In the genomic region with DNA sequence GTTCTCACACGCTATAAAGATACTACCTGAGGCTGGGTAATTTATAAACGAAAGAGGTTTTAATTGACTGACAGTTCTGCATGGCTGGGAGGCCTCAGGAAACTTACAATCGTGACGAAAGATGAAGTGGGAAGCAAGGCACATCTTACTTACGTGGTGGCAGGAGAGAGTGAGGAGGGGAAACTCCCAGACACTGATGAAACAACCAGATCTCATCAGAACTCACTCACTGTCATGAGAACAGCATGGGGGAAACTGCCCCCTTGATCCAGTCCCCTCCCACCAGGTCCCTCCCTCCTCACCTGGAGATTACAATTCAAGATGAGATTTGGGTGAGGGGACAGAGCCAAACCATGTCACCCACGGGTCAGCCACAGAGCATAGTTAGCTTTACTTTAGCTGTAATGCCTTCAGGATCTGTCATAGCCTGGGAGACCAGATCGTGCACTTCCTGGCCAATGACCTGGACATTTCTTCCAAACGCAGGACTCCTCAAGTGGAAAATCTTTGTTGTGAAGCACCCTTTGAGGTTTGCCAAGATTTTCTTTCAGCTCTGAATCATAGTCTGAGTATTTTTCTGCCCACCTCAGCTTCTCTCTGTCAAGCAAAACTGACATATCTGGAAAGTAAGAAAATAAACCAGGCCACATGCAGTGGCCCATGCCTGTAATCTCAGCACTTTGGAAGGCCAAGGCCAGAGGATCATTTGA, we compare ENCODE assay signal across 10 cellular contexts. TPM values are rescaled to one million over a fixed set of nuclear protein-coding genes. Genes with fewer than 3 reads are reported as not detected.
DNase-seq lines count a peak whose midpoint lies in the region; ATAC-seq, FAIRE-seq and TF ChIP-seq lines count a peak whose summit lies in the region.
"Had no signal": no experiment of that assay in that cellular context is flagged by ENCODE, and none has a peak within 500 bp of the region (broad histone marks: within the 10 kb centered on the region; RNA-seq: fewer than 3 reads in every experiment).

No MANE protein-coding gene starts in this region.

- CTCF ChIA-PET in endothelial cell of umbilical vein (lab: Charles Lee), result interaction anchor here (0.9 to 2.1 kb wide), 6 partner anchors 9 to 243 kb away, joined by 3 to 12 read pairs (median 4); no protein-coding TSS in a partner anchor

- H3K79me2 ChIP-seq in OCI-LY3 (ENCODE audit: low read length) (no peaks in the 10 kb centered on the region), endothelial cell of umbilical vein (ENCODE audit: control insufficient read depth, insufficient read depth, low read length) (no peaks in the 10 kb centered on the region)

- H3K4me1 ChIP-seq in OCI-LY3 (ENCODE audit: low read length) (peaks cover 13% of the 10 kb centered on the region), endothelial cell of umbilical vein (ENCODE audit: control insufficient read depth, extremely low read depth, insufficient read depth, low read length) (no peaks in the 10 kb centered on the region)
- H3K4me1 ChIP-seq: right atrium auricular region had no signal

- H4K20me1 ChIP-seq in OCI-LY3 (ENCODE audit: insufficient read depth, low read length) (no peaks in the 10 kb centered on the region), endothelial cell of umbilical vein (replicated peaks; ENCODE audit: control insufficient read depth, extremely low read depth, insufficient read depth, low read length) (no peaks in the 10 kb centered on the region)

- H3K9me1 ChIP-seq in endothelial cell of umbilical vein (replicated peaks; ENCODE audit: control insufficient read depth, extremely low read depth, insufficient read depth, low read length), result no peaks in the 10 kb centered on the region

- H3K9ac ChIP-seq in OCI-LY3 (ENCODE audit: low read length) (no peak overlapping the region), endothelial cell of umbilical vein (replicated peaks; ENCODE audit: extremely low read depth, insufficient read depth, low read length) (no peak overlapping the region)

- peak; percentile 19 for DNase-seq in GM12864 (ENCODE audit: low read depth)
- DNase-seq in endothelial cell of umbilical vein (ENCODE audit: low read depth, low spot score), result peak; percentile 35
- peak; percentile 90 for DNase-seq in retinal pigment epithelial cell (ENCODE audit: low read depth)
- no peak for DNase-seq in H7
- no peak for DNase-seq in UCSD-AML1 (lab: John Stamatoyannopoulos, UW; ENCODE audit: unreplicated experiment)

- dilution Hi-C loops in endothelial cell of umbilical vein (cut with MboI; ENCODE audit: extremely low pct_ligation_motif_present, low sequenced_read_pairs), result no loop called here

- no peak for TF ChIP-seq POLR2A in endothelial cell of umbilical vein (IDR thresholded peaks at IDR 0.05; ENCODE audit: low read depth, low read length)
- no peak for TF ChIP-seq POLR2A in GM18505 (IDR thresholded peaks at IDR 0.05; ENCODE audit: borderline replicate concordance, extremely low read depth, insufficient read depth, insufficient read length)

- no peak for FAIRE-seq in endothelial cell of umbilical vein (lab: Jason Lieb, UNC)
- FAIRE-seq: islet of Langerhans had no signal

- POLR2A ChIA-PET in endothelial cell of umbilical vein (lab: Charles Lee), result no interaction called here

- H3K27me3 ChIP-seq in OCI-LY3 (ENCODE audit: low read depth, low read length), result peaks cover 21% of the 10 kb centered on the region; the same call in 1 of the 2 replicates
- H3K27me3 ChIP-seq in endothelial cell of umbilical vein (ENCODE audit: control insufficient read depth in 2 of 2, insufficient read depth in 2 of 2, low read length in 2 of 2), result peaks cover 1 to 11% of the 10 kb centered on the region in 2 experiments
- H3K27me3 ChIP-seq in H7 (ENCODE audit: control insufficient read depth, insufficient read depth, low read length), result no peaks in the 10 kb centered on the region
- H3K27me3 ChIP-seq: right atrium auricular region had no signal

- H3K4me3 ChIP-seq in GM12864 (ENCODE audit: low read depth, low read length) (no peak overlapping the region), OCI-LY3 (ENCODE audit: low read length) (no peak overlapping the region), endothelial cell of umbilical vein (replicated peaks in 1 of 3; ENCODE audit: insufficient read depth in 1 of 3, low read depth in 1 of 3, low read length in 3 of 3) (no peak overlapping the region), retinal pigment epithelial cell (ENCODE audit: low read length) (no peak overlapping the region), H7 (ENCODE audit: insufficient read depth, low read depth, low read length) (no peak overlapping the region)
- H3K4me3 ChIP-seq: right atrium auricular region had no signal

- intact Hi-C loops in endothelial cell of umbilical vein (cut with micrococcal nuclease), result no loop called here

- H2AFZ ChIP-seq in OCI-LY3 (ENCODE audit: low read depth, low read length), result no peak overlapping the region
- no peak overlapping the region for H2AFZ ChIP-seq in endothelial cell of umbilical vein (ENCODE audit: low read depth, low read length)

- H3K36me3 ChIP-seq in OCI-LY3 (replicated peaks; ENCODE audit: low read depth, low read length), result no peaks in the 10 kb centered on the region
- H3K36me3 ChIP-seq in endothelial cell of umbilical vein (ENCODE audit: control insufficient read depth in 2 of 2, extremely low read depth in 1 of 2, insufficient read depth in 2 of 2, low read length in 2 of 2), result no peaks in the 10 kb centered on the region
- H3K36me3 ChIP-seq in H7 (replicated peaks; ENCODE audit: control insufficient read depth, insufficient read depth, low read length), result no peaks in the 10 kb centered on the region
- H3K36me3 ChIP-seq: right atrium auricular region had no signal

- H3K4me2 ChIP-seq in OCI-LY3 (ENCODE audit: low read length), result peak overlapping the region; percentile 36
- no peak overlapping the region for H3K4me2 ChIP-seq in endothelial cell of umbilical vein (ENCODE audit: insufficient read depth, low read length)

- H3K9me3 ChIP-seq in OCI-LY3 (ENCODE audit: insufficient read depth, low read length), result no peaks in the 10 kb centered on the region
- H3K9me3 ChIP-seq in endothelial cell of umbilical vein (replicated peaks; ENCODE audit: control insufficient read depth, insufficient read depth, low read length), result no peaks in the 10 kb centered on the region
- H3K9me3 ChIP-seq: right atrium auricular region had no signal

- no TSS peak for BruUV-seq in endothelial cell of umbilical vein (replicated peaks; lab: Mats Ljungman, UMichigan)

- ATAC-seq in GM18505 (IDR thresholded peaks at IDR 0.05; ENCODE audit: unreplicated experiment) (no peak), GM21528 (IDR thresholded peaks at IDR 0.05; ENCODE audit: low FRiP score, unreplicated experiment) (no peak)

- H3K27ac ChIP-seq in OCI-LY3 (ENCODE audit: low read length), result no peak overlapping the region
- H3K27ac ChIP-seq in endothelial cell of umbilical vein (ENCODE audit: insufficient read depth, low read depth, low read length), result no peak overlapping the region
- H3K27ac ChIP-seq: right atrium auricular region had no signal

- TF ChIP-seq CTCF in GM12864 (IDR thresholded peaks at IDR 0.05; ENCODE audit: low read depth, low read length, missing control alignments), result no peak
- no peak for TF ChIP-seq CTCF in OCI-LY3 (IDR thresholded peaks at IDR 0.05; ENCODE audit: low read depth, low read length)
- no peak for TF ChIP-seq CTCF in endothelial cell of umbilical vein (IDR thresholded peaks at IDR 0.05; ENCODE audit: extremely low read depth in 1 of 2, insufficient read depth in 1 of 2, low read depth in 1 of 2, low read length in 2 of 2)
- no peak for TF ChIP-seq CTCF in retinal pigment epithelial cell (conservative IDR thresholded peaks at IDR 0.05; ENCODE audit: low read depth, low read length)

TF ChIP-seq in endothelial cell of umbilical vein, 7 proteins besides CTCF, POLR2A, EP300 and RAD21:
- TF ChIP-seq GATA2 (IDR thresholded peaks at IDR 0.05; ENCODE audit: insufficient read depth, insufficient read length, low read depth, low read length), result no peak
- TF ChIP-seq FOS (IDR thresholded peaks at IDR 0.05; ENCODE audit: borderline replicate concordance, insufficient read depth, low read length), result no peak
- TF ChIP-seq POLR2AphosphoS5 (IDR thresholded peaks at IDR 0.05; ENCODE audit: insufficient read depth, low read depth, low read length), result no peak
- TF ChIP-seq EZH2 (IDR thresholded peaks at IDR 0.05; ENCODE audit: borderline replicate concordance, low read depth, low read length, severe bottlenecking), result no peak
- no peak for TF ChIP-seq MYC (IDR thresholded peaks at IDR 0.05; ENCODE audit: low read depth, low read length)
- TF ChIP-seq, protein P1, sequence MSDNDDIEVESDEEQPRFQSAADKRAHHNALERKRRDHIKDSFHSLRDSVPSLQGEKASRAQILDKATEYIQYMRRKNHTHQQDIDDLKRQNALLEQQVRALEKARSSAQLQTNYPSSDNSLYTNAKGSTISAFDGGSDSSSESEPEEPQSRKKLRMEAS (IDR thresholded peaks at IDR 0.05; ENCODE audit: insufficient read depth, insufficient read length), result no peak
- no peak for TF ChIP-seq JUN (IDR thresholded peaks at IDR 0.05; ENCODE audit: borderline replicate concordance, insufficient read depth, insufficient read length, low read depth)

RNA-seq across cellular contexts. Expression of gene HIF3A, which starts 25.2 kb away (rescaled TPM):
- total RNA-seq in endothelial cell of umbilical vein, result 8.1 and 8.5 TPM in 2 replicates
- 5.6 and 8.5 TPM in 2 replicates for polyA plus RNA-seq in endothelial cell of umbilical vein
- polyA plus RNA-seq in endothelial cell of umbilical vein (2011; cell fraction: cytosol; rRNA removed), result 3.4 and 5.3 TPM in 2 replicates
- 14.1 and 15.9 TPM in 2 replicates for polyA plus RNA-seq in endothelial cell of umbilical vein (2011; cell fraction: nucleus; rRNA removed)
- 0.78 and 1.1 TPM in 2 replicates for polyA plus RNA-seq in endothelial cell of umbilical vein (2012)
- 5.6 and 9.1 TPM in 2 replicates for polyA minus RNA-seq in endothelial cell of umbilical vein
- 0.31 TPM for polyA minus RNA-seq in endothelial cell of umbilical vein (2011; cell fraction: cytosol; rRNA and poly(A)+ RNA removed)
- polyA minus RNA-seq in endothelial cell of umbilical vein (2011; cell fraction: nucleus; rRNA and poly(A)+ RNA removed), result 12.1 and 14.6 TPM in 2 replicates
- total RNA-seq in H7 (2014; rRNA removed; shearing (Covaris generic)), result 13.2 and 18.0 TPM in 2 replicates

RNA-seq across cellular contexts. Expression of gene IGFL1, which starts 42.1 kb away (rescaled TPM):
- not detected in 2 replicates for total RNA-seq in endothelial cell of umbilical vein
- not detected in 2 replicates for polyA plus RNA-seq in endothelial cell of umbilical vein
- not detected in 2 replicates for polyA plus RNA-seq in endothelial cell of umbilical vein (2011; cell fraction: cytosol; rRNA removed)
- not detected in 2 replicates for polyA plus RNA-seq in endothelial cell of umbilical vein (2011; cell fraction: nucleus; rRNA removed)
- polyA plus RNA-seq in endothelial cell of umbilical vein (2012), result not detected in 2 replicates
- polyA minus RNA-seq in endothelial cell of umbilical vein, result not detected in 2 replicates
- polyA minus RNA-seq in endothelial cell of umbilical vein (2011; cell fraction: cytosol; rRNA and poly(A)+ RNA removed), result not detected
- polyA minus RNA-seq in endothelial cell of umbilical vein (2011; cell fraction: nucleus; rRNA and poly(A)+ RNA removed), result not detected in 2 replicates
- not detected in 2 replicates for total RNA-seq in H7 (2014; rRNA removed; shearing (Covaris generic))
- total RNA-seq: right atrium auricular region had no signal

Comparison
In these comparisons a context has a peak if more than half of its experiments do, and no peak if none do; other contexts are left out.
1. DNase-seq: peak in GM12864 (single experiment), endothelial cell of umbilical vein (single experiment) and retinal pigment epithelial cell (single experiment); none in H7 (single experiment) and UCSD-AML1 (single experiment).